In the genomic region with DNA sequence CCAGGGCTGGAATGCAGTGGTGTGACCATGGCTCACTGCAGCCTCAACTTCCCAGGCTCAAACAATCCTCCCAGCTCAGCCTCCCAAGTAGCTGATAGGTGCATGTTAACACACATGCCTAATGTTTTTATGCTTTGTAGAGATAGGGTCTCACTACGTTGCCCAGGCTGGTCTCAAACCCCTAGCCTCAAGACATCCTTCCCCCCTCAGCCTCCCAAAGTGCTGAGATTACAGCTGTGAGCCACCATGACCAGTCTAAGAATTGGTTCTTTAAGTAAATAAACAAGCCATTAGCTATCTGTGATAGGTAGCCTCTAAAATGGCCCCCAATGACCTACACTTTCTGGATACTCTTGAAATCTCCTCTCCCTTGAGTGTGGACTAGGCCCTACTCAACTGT, we compare ENCODE assay signal across 1 cellular context.
TF ChIP-seq lines count a peak whose summit lies in the region.

No MANE protein-coding gene starts in this region.

TF ChIP-seq in HepG2, 621 proteins besides CTCF, POLR2A, EP300 and RAD21:
- TF ChIP-seq TBL1XR1 (IDR thresholded peaks at IDR 0.05; ENCODE audit: borderline replicate concordance, low read length, partially characterized antibody): no peak
- 0 out of 2 replicates have a peak, but pooled peaks have one; percentile 14 for TF ChIP-seq ZNF121 (CRISPR knock-in tag; IDR thresholded peaks at IDR 0.05)
TF ChIP-seq in HepG2: peak in this region for 1.
